Comparison of ENCODE assay signal across 10 cellular contexts in the genomic region with DNA sequence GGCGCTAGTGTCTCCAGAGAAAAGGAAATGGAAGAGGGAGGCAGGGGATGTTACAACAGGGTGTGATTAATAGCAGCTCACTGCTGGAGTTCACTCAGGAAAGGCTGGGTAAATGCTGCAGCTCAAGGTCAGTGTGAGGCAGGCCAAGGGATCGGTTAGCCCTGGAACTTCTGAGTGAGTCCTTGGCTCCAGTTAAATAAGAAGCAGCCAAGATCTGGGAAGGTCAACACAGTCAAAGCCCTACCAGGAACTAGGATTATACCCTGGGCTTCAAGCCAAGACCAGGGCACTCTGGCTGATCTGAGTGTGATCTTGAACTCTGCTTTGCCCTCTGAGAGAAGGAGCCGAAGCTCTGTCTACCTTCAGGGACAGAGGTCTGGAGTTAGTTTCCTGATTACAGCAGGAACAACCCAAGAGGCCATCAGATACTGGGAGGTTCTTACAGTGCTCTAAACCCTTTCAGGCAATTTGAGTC. TPM values are rescaled to one million over a fixed set of nuclear protein-coding genes. Genes with fewer than 3 reads are reported as not detected.
DNase-seq lines count a peak whose midpoint lies in the region; ATAC-seq, FAIRE-seq and TF ChIP-seq lines count a peak whose summit lies in the region.
"Had no signal": no experiment of that assay in that cellular context is flagged by ENCODE, and none has a peak within 500 bp of the region (broad histone marks: within the 10 kb centered on the region; RNA-seq: fewer than 3 reads in every experiment).

No MANE protein-coding gene starts in this region.

- FAIRE-seq in bronchial epithelial cell (lab: Jason Lieb, UNC) (peak; percentile 47), HepG2 (lab: Jason Lieb, UNC) (no peak)
- FAIRE-seq: A204.1 had no signal

- H3K27me3 Mint-ChIP-seq in type B pancreatic cell, result no peaks in the 10 kb centered on the region
- peaks cover 1 to 2% of the 10 kb centered on the region in 2 donors for H3K27me3 Mint-ChIP-seq in CD4-positive, alpha-beta memory T cell

- H3K9me3 ChIP-seq in HepG2 (ENCODE audit: low read length), result no peaks in the 10 kb centered on the region
- H3K9me3 ChIP-seq in CD4-positive, alpha-beta memory T cell (ENCODE audit: control insufficient read depth in 1 of 2, low read length in 2 of 2), result no peaks in the 10 kb centered on the region

- H3K4me1 ChIP-seq in HepG2 (ENCODE audit: insufficient read depth, low read length), result no peaks in the 10 kb centered on the region
- no peaks in the 10 kb centered on the region for H3K4me1 ChIP-seq in CD4-positive, alpha-beta memory T cell (ENCODE audit: insufficient read depth, low read length)

- H3K4me1 Mint-ChIP-seq in type B pancreatic cell (ENCODE audit: unreplicated experiment), result peaks cover 67% of the 10 kb centered on the region
- H3K4me1 Mint-ChIP-seq in CD4-positive, alpha-beta memory T cell, result no peaks in the 10 kb centered on the region

- intact Hi-C loops in HepG2 (cut with micrococcal nuclease; ENCODE audit: unreplicated experiment), result loop anchor here (10.0 kb wide), 1 partner anchor 567 kb away; no protein-coding TSS in a partner anchor
- intact Hi-C loops in CD4-positive, alpha-beta memory T cell (cut with micrococcal nuclease), result loop anchor here (10.0 kb wide), 1 partner anchor 777 kb away; no protein-coding TSS in a partner anchor

- H3K36me3 Mint-ChIP-seq in type B pancreatic cell, result peaks cover 8% of the 10 kb centered on the region
- H3K36me3 Mint-ChIP-seq in CD4-positive, alpha-beta memory T cell, result no peaks in the 10 kb centered on the region

- no peak overlapping the region for H3K9ac ChIP-seq in HepG2 (ENCODE audit: insufficient read depth, low read depth, low read length)

- DNase-seq in DMS153 (lab: John Stamatoyannopoulos, UW) (peak; percentile 14), DMS153 treated with DMSO at 0.1 percent for 48 hours (lab: John Stamatoyannopoulos, UW; ENCODE audit: unreplicated experiment) (no peak), bronchial epithelial cell (ENCODE audit: low read depth) (peak; percentile 68), HepG2 (ENCODE audit: low spot score) (no peak), type B pancreatic cell (ENCODE audit: extremely low spot score, unreplicated experiment) (no peak), T-helper 9 cell (no peak)
- DNase-seq in CD4-positive, alpha-beta memory T cell, result no peak
- DNase-seq: activated CD8-positive, alpha-beta memory T cell treated with anti-CD3 and anti-CD28 coated beads, Interleukin-2, amount 50 U/mL, for 4 hours had no signal

- TF ChIP-seq CTCF in bronchial epithelial cell (IDR thresholded peaks at IDR 0.05; ENCODE audit: insufficient read depth, low read length, severe bottlenecking) (no peak), HepG2 (CRISPR knock-in tag; IDR thresholded peaks at IDR 0.05) (no peak), type B pancreatic cell (conservative IDR thresholded peaks at IDR 0.05) (no peak)

- H3K4me3 Mint-ChIP-seq in type B pancreatic cell, result peak overlapping the region; percentile 15
- H3K4me3 Mint-ChIP-seq in CD4-positive, alpha-beta memory T cell, result no peak overlapping the region

- H3K9me3 Mint-ChIP-seq in type B pancreatic cell, result peaks cover 8% of the 10 kb centered on the region
- H3K9me3 Mint-ChIP-seq in CD4-positive, alpha-beta memory T cell, result no peaks in the 10 kb centered on the region

- peak; percentile 66 for ATAC-seq in HepG2
- no peak for ATAC-seq in HG02571 (IDR thresholded peaks at IDR 0.05; ENCODE audit: unreplicated experiment)

- H3K4me3 ChIP-seq in bronchial epithelial cell (ENCODE audit: low read depth, low read length), result no peak overlapping the region
- no peak overlapping the region for H3K4me3 ChIP-seq in HepG2 (replicated peaks in 1 of 3; ENCODE audit: insufficient read depth in 1 of 3, low read depth in 2 of 3, low read length in 3 of 3)
- no peak overlapping the region for H3K4me3 ChIP-seq in CD4-positive, alpha-beta memory T cell (ENCODE audit: low read length in 2 of 2)

- no peaks in the 10 kb centered on the region for H3K79me2 ChIP-seq in HepG2 (ENCODE audit: insufficient read depth, low read length)

- CTCF ChIA-PET in HepG2 (lab: Yijun Ruan, JAX; ENCODE audit: low intra/inter-chr PET ratio, low total read pairs), result no interaction called here
- CTCF ChIA-PET in CD4-positive, alpha-beta memory T cell (lab: Charles Lee; ENCODE audit: partially characterized antibody), result no interaction called here

- H3K27me3 ChIP-seq in bronchial epithelial cell (ENCODE audit: control insufficient read depth, insufficient read depth, low read length) (no peaks in the 10 kb centered on the region), HepG2 (ENCODE audit: control insufficient read depth in 1 of 2, insufficient read depth in 2 of 2, low read length in 2 of 2) (no peaks in the 10 kb centered on the region)
- no peaks in the 10 kb centered on the region for H3K27me3 ChIP-seq in CD4-positive, alpha-beta memory T cell (ENCODE audit: insufficient read depth, low read length)

- in situ Hi-C loops in HepG2 (cut with HindIII; ENCODE audit: extremely low pct_ligation_motif_present, low pct_unique_long_range_greater_than_20kb), result no loop called here

- no TSS peak for BruUV-seq in HepG2 (replicated peaks; lab: Mats Ljungman, UMichigan)

- TF ChIP-seq RAD21 in HepG2 (CRISPR knock-in tag; IDR thresholded peaks at IDR 0.05), result no peak

- TF ChIP-seq EP300 in HepG2 (IDR thresholded peaks at IDR 0.05; ENCODE audit: low read depth in 2 of 2, low read length in 2 of 2) (no peak), HepG2 (CRISPR knock-in tag; IDR thresholded peaks at IDR 0.05; ENCODE audit: borderline replicate concordance) (no peak)

- no peaks in the 10 kb centered on the region for H4K20me1 ChIP-seq in HepG2 (ENCODE audit: insufficient read depth, low read length)

- no peak for TF ChIP-seq POLR2A in HepG2 (IDR thresholded peaks at IDR 0.05; ENCODE audit: insufficient read depth in 1 of 2, low read depth in 2 of 2, low read length in 2 of 2)

- H3K36me3 ChIP-seq in bronchial epithelial cell (ENCODE audit: control insufficient read depth, insufficient read depth, low read length) (no peaks in the 10 kb centered on the region), HepG2 (replicated peaks in 1 of 2; ENCODE audit: control insufficient read depth in 1 of 2, insufficient read depth in 2 of 2, low read length in 2 of 2) (no peaks in the 10 kb centered on the region)
- H3K36me3 ChIP-seq in CD4-positive, alpha-beta memory T cell (ENCODE audit: insufficient read depth, low read length), result no peaks in the 10 kb centered on the region

- no peak overlapping the region for H3K27ac ChIP-seq in HepG2 (ENCODE audit: extremely low read length, insufficient read depth, low read length)
- no peak overlapping the region for H3K27ac ChIP-seq in CD4-positive, alpha-beta memory T cell (ENCODE audit: low read depth, low read length)

- H2AFZ ChIP-seq in HepG2 (ENCODE audit: low read length), result no peak overlapping the region

- H3K4me2 ChIP-seq in HepG2 (ENCODE audit: low read depth, low read length), result no peak overlapping the region

- WGBS in HepG2 (ENCODE audit: low lambda C conversion rate), result 16% methylated on average over 3 of the region's 3 CpGs

- peak overlapping the region; percentile 67 for H3K27ac Mint-ChIP-seq in type B pancreatic cell
- H3K27ac Mint-ChIP-seq in CD4-positive, alpha-beta memory T cell, result no peak overlapping the region

- POLR2A ChIA-PET in HepG2 (lab: Yijun Ruan, JAX), result no interaction called here
- POLR2A ChIA-PET in CD4-positive, alpha-beta memory T cell (lab: Charles Lee; ENCODE audit: partially characterized antibody), result no interaction called here

RNA-seq across cellular contexts. Expression of a gene that starts 44.3 kb away (rescaled TPM):
- total RNA-seq in bronchial epithelial cell (164 and 318 TPM in 2 replicates), HepG2 (2016; rRNA removed; fragmentation: Illumina TruSeq; extraction: Trizol) (0.49 and 0.67 TPM in 2 replicates), type B pancreatic cell (ENCODE audit: low replicate concordance) (80.4 and 142 TPM in 2 replicates)
- 0.35 TPM in 1 of 2 replicates, not detected in the other for total RNA-seq in HepG2 (2016; cell fraction: cytosol; rRNA removed; fragmentation: Illumina TruSeq; extraction: Trizol; ENCODE audit: low read depth)
- total RNA-seq in HepG2 (2016; cell fraction: insoluble cytoplasmic fraction; rRNA removed; fragmentation: Illumina TruSeq; extraction: Trizol), result 0.30 and 0.31 TPM in 2 replicates
- total RNA-seq in HepG2 (2016; cell fraction: membrane; rRNA removed; fragmentation: Illumina TruSeq; extraction: Trizol), result 0.25 and 0.45 TPM in 2 replicates
- total RNA-seq in HepG2 (2016; cell fraction: nucleus; rRNA removed; fragmentation: Illumina TruSeq; extraction: Trizol), result 0.38 TPM in 1 of 2 replicates, not detected in the other
- polyA plus RNA-seq in HepG2 (2011; rRNA removed), result 0.47 and 0.53 TPM in 2 replicates
- 0.40 and 0.47 TPM in 2 replicates for polyA plus RNA-seq in HepG2 (2011; cell fraction: cytosol; rRNA removed)
- 0.21 TPM in 1 of 2 replicates, not detected in the other for polyA plus RNA-seq in HepG2 (2011; cell fraction: nucleus; rRNA removed)
- 0.15 and 0.44 TPM in 2 replicates for polyA plus RNA-seq in HepG2 (2012)
- 0.35 and 0.50 TPM in 2 replicates for polyA plus RNA-seq in HepG2 (2016; cell fraction: cytosol; fragmentation: Illumina TruSeq; extraction: Trizol; ENCODE audit: low read depth)
- polyA plus RNA-seq in HepG2 (2016; cell fraction: insoluble cytoplasmic fraction; fragmentation: Illumina TruSeq; extraction: Trizol; ENCODE audit: low read depth), result 0.70 and 1.2 TPM in 2 replicates
- 0.61 and 0.80 TPM in 2 replicates for polyA plus RNA-seq in HepG2 (2016; cell fraction: membrane; fragmentation: Illumina TruSeq; extraction: Trizol; ENCODE audit: low read depth)
- 0.41 TPM in 1 of 2 replicates, not detected in the other for polyA plus RNA-seq in HepG2 (2016; cell fraction: nucleus; fragmentation: Illumina TruSeq; extraction: Trizol; ENCODE audit: insufficient read depth, low read depth)
- 0.88 and 7.0 TPM in 2 replicates for polyA minus RNA-seq in HepG2 (2011; rRNA and poly(A)+ RNA removed; ENCODE audit: low replicate concordance)
- polyA minus RNA-seq in HepG2 (2011; cell fraction: cytosol; rRNA and poly(A)+ RNA removed), result not detected in 2 replicates
- 0.25 TPM in 1 of 2 replicates, not detected in the other for polyA minus RNA-seq in HepG2 (2011; cell fraction: nucleus; rRNA and poly(A)+ RNA removed)
- total RNA-seq in CD4-positive, alpha-beta memory T cell, result under 1 TPM; 0.33 to 0.35 TPM
- polyA plus RNA-seq in CD4-positive, alpha-beta memory T cell, result under 1 TPM in 1 of 2 donors, not detected in 1; 0.62 TPM

Comparison
In these comparisons a context has a peak if more than half of its experiments do, and no peak if none do; other contexts are left out.
1. DNase-seq: peak in DMS153 (single experiment) and bronchial epithelial cell (single experiment); none in DMS153 treated with DMSO at 0.1 percent for 48 hours (single experiment), HepG2 (single experiment), type B pancreatic cell (single experiment), CD4-positive, alpha-beta memory T cell (0 of 5) and T-helper 9 cell (single experiment).
2. RNA of a gene that starts 44.3 kb away (total RNA-seq): 164 to 318 TPM in bronchial epithelial cell and 80.4 to 142 TPM in type B pancreatic cell; 0.25 to 0.67 TPM in HepG2 and 0.33 to 0.35 TPM in CD4-positive, alpha-beta memory T cell; every median in the first group is over 10 times any median in the second.